15 cellular contexts compared by ENCODE assay signal in genomic region chr1:28984311-28984684, GRCh38.
"Had no signal": no experiment of that assay in that cellular context is flagged by ENCODE, and none has a peak within 500 bp of the region (broad histone marks: within the 10 kb centered on the region; RNA-seq: fewer than 3 reads in every experiment).

No MANE protein-coding gene starts in this region.

- H3K9me3 ChIP-seq: stomach, thoracic aorta, upper lobe of right lung had no signal

- H3K4me1 ChIP-seq: upper lobe of right lung had no signal

- H3K27ac ChIP-seq: stomach, thoracic aorta had no signal

- DNase-seq: activated CD4-positive, alpha-beta T cell treated with anti-CD3 and anti-CD28 coated beads, Interleukin-2, amount 50 U/mL, for 48 hours; activated CD4-positive, CD25-positive, alpha-beta regulatory T cell treated with anti-CD3 and anti-CD28 coated beads, Interleukin-2, amount 50 U/mL, for 72 hours; activated CD8-positive, alpha-beta memory T cell treated with anti-CD3 and anti-CD28 coated beads, Interleukin-2, amount 10 ng/mL, durations not matched to agents 7 days and 5 days; activated T-cell treated with anti-CD3 and anti-CD28 coated beads, Interleukin-2, amount 50 U/mL, for 1 hour; natural killer cell; occipital lobe; stimulated activated CD4-positive, alpha-beta T cell treated with anti-CD3 and anti-CD28 coated beads, Interleukin-1b, Interleukin-23, amount 100 ng/mL, for 48 hours; upper lobe of right lung had no signal

- H3K4me3 Mint-ChIP-seq: activated CD8-positive, alpha-beta memory T cell treated with anti-CD3 and anti-CD28 coated beads, Interleukin-2, amount 10 ng/mL, durations not matched to agents 7 days and 5 days; activated naive CD4-positive, alpha-beta T cell treated with anti-CD3 and anti-CD28 coated beads for 36 hours; memory B cell; natural killer cell had no signal

- H3K4me3 ChIP-seq: stomach, thoracic aorta, upper lobe of right lung had no signal

- H3K27ac Mint-ChIP-seq: activated CD8-positive, alpha-beta memory T cell treated with anti-CD3 and anti-CD28 coated beads, Interleukin-2, amount 10 ng/mL, durations not matched to agents 7 days and 5 days; activated naive CD4-positive, alpha-beta T cell treated with anti-CD3 and anti-CD28 coated beads for 36 hours; activated T-helper 2 cell treated with anti-CD3 and anti-CD28 coated beads, Interferon-gamma antibody, Interleukin-2, Interleukin-4, amounts not matched to agents 10 μg/mL and 5 μg/mL and 100 μg/mL, durations not matched to agents 14 hours and 24 hours and 36 hours had no signal

- ATAC-seq: activated CD8-positive, alpha-beta memory T cell treated with anti-CD3 and anti-CD28 coated beads, Interleukin-2, amount 10 ng/mL, durations not matched to agents 7 days and 5 days; sciatic nerve had no signal

- H3K27me3 Mint-ChIP-seq: activated CD8-positive, alpha-beta memory T cell treated with anti-CD3 and anti-CD28 coated beads, Interleukin-2, amount 10 ng/mL, durations not matched to agents 7 days and 5 days; memory B cell; progenitor cell of endocrine pancreas had no signal

- H3K27me3 ChIP-seq: stomach, upper lobe of right lung had no signal

- H3K36me3 Mint-ChIP-seq: natural killer cell had no signal

- H3K36me3 ChIP-seq: upper lobe of right lung had no signal
